16 cellular contexts compared by ENCODE assay signal in the genomic region with DNA sequence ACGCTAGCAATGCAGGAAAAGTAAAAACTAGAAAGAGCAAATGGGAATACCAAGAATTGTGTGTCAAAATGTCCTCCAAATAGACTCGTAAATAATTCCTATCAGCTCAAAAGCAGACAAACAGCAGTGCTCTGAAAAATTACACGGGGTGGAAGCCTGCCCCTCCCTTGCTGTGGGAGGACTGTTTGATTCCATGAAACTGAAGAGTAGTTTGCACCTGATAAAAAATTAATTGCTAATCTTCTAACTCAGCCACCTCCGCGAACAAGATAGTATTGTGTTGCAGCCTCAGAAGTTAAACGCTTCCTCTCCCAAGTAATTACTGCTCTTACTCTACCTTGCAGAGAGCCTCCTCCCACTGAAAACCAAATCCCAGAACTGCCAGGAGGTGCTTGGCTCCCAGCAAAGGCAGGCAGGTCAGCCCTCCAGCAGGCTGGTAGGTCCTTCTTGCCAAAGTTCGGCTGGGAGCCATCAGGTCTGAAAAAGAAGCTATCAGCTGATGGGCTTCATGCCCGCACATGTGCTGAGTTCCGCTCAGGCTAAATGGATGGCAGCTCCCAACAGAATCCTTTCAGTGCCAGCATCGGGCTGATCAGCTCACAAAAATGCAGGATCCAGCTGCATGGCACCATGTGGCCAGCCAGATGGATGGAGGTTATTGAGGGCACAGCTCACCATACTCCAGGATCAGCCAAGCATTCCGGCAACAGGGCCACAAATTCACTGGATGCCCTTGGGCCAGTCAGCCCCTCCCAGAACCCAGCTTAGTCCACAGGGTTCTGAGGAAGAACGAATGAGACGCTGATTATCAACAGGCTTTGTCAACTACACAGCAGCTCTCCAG. TPM values are rescaled to one million over a fixed set of nuclear protein-coding genes. Genes with fewer than 3 reads are reported as not detected.
DNase-seq lines count a peak whose midpoint lies in the region; ATAC-seq lines count a peak whose summit lies in the region.
"Had no signal": no experiment of that assay in that cellular context is flagged by ENCODE, and none has a peak within 500 bp of the region (broad histone marks: within the 10 kb centered on the region; RNA-seq: fewer than 3 reads in every experiment).

No MANE protein-coding gene starts in this region.

- no peak overlapping the region for H3K14ac ChIP-seq in neuronal stem cell (ENCODE audit: low read length)

- no peak overlapping the region for H3K18ac ChIP-seq in neuronal stem cell (ENCODE audit: low read length)

- H2AFZ ChIP-seq in neuronal stem cell (ENCODE audit: low read length), result no peak overlapping the region

- peak overlapping the region; percentile 70 for H4K8ac ChIP-seq in neuronal stem cell (ENCODE audit: low read depth, low read length)

- peak overlapping the region; percentile 4 for H3K23ac ChIP-seq in neuronal stem cell (ENCODE audit: low read depth, low read length, poor library complexity)

- WGBS in neuronal stem cell (ENCODE audit: extremely low coverage in 2 of 2, insufficient read length in 2 of 2, insufficient replicate concordance in 1 of 2), 2 donors, result no CpG with 5 or more reads among the region's 13 CpGs

- H3K4me3 ChIP-seq in neuronal stem cell (ENCODE audit: low read length in 2 of 2), result no peak overlapping the region

- ATAC-seq in esophagus mucosa, result peak; percentile 59
- ATAC-seq in GM21423 (IDR thresholded peaks at IDR 0.05; ENCODE audit: unreplicated experiment), result no peak
- ATAC-seq: activated T-cell treated with anti-CD3 and anti-CD28 coated beads, Interleukin-2, amount 50 U/mL, for 72 hours had no signal

- no peak overlapping the region for H3K9ac ChIP-seq in neuronal stem cell (ENCODE audit: low read depth, low read length, poor library complexity)

- peak; percentile 99 for DNase-seq in DMS 273 (lab: John Stamatoyannopoulos, UW; ENCODE audit: unreplicated experiment)
- DNase-seq in NCI-H2196 treated with DMSO at 0.1 percent for 48 hours (lab: John Stamatoyannopoulos, UW; ENCODE audit: unreplicated experiment), result peak; percentile 58
- DNase-seq in neuronal stem cell (ENCODE audit: low spot score), result no peak
- no peak for DNase-seq in cortex of kidney (lab: John Stamatoyannopoulos, UW)
- DNase-seq in epidermal melanocyte (ENCODE audit: insufficient read length, low spot score), result no peak
- no peak for DNase-seq in T-helper 2 cell
- DNase-seq: activated CD4-positive, CD25-positive, alpha-beta regulatory T cell; activated T-cell treated with anti-CD3 and anti-CD28 coated beads, Interleukin-2, amount 50 U/mL, for 72 hours; aorta; effector CD4-positive, alpha-beta T cell; H7; MM.1S; NK-92 treated with Interleukin-12 subunit alpha and Interleukin-12 subunit beta, amount 100 ng/mL, for 24 hours had no signal

- peaks cover 9 to 15% of the 10 kb centered on the region in 2 donors for H3K9me3 ChIP-seq in neuronal stem cell (replicated peaks in 1 of 2; ENCODE audit: control insufficient read depth in 2 of 2, insufficient read depth in 1 of 2, low read depth in 1 of 2, low read length in 2 of 2)
- H3K9me3 ChIP-seq: neutrophil had no signal

- no peak overlapping the region for H3K4ac ChIP-seq in neuronal stem cell (ENCODE audit: low read length)

- no peak overlapping the region for H2BK120ac ChIP-seq in neuronal stem cell (ENCODE audit: low read depth, low read length)

- H2BK12ac ChIP-seq in neuronal stem cell (ENCODE audit: low read length), result no peak overlapping the region

- H2AK5ac ChIP-seq in neuronal stem cell (ENCODE audit: low read depth, low read length), result no peak overlapping the region

- H3K27me3 ChIP-seq in neuronal stem cell (ENCODE audit: control insufficient read depth in 3 of 3, insufficient read depth in 3 of 3, low read depth in 1 of 3, low read length in 3 of 3), result no peaks in the 10 kb centered on the region
- H3K27me3 ChIP-seq: neutrophil had no signal

- peaks cover 16 to 72% of the 10 kb centered on the region in 2 donors for H3K36me3 ChIP-seq in neuronal stem cell (replicated peaks in 1 of 2; ENCODE audit: control insufficient read depth in 2 of 2, insufficient read depth in 2 of 2, low read length in 2 of 2)

- H2BK15ac ChIP-seq in neuronal stem cell (ENCODE audit: low read length), result no peak overlapping the region

- H2BK5ac ChIP-seq in neuronal stem cell (ENCODE audit: low read length), result no peak overlapping the region

- no peak overlapping the region for H4K91ac ChIP-seq in neuronal stem cell (ENCODE audit: low read depth, low read length, poor library complexity)

- H3K4me1 ChIP-seq in neuronal stem cell (ENCODE audit: control insufficient read depth in 2 of 2, insufficient read depth in 1 of 2, low read depth in 1 of 2, low read length in 2 of 2), result peaks cover 0 to 1% of the 10 kb centered on the region in 2 donors

- H3K4me2 ChIP-seq in neuronal stem cell (ENCODE audit: insufficient read depth, low read length, poor library complexity, severe bottlenecking), result no peak overlapping the region

- no peak overlapping the region for H3K27ac ChIP-seq in neuronal stem cell (replicated peaks; ENCODE audit: low read length)
- H3K27ac ChIP-seq: neutrophil had no signal

- peaks cover 15% of the 10 kb centered on the region for H3K79me1 ChIP-seq in neuronal stem cell (ENCODE audit: low read depth, low read length)

RNA-seq across cellular contexts. Expression of gene MAD1L1, which starts 37.1 kb away (rescaled TPM):
- total RNA-seq in esophagus mucosa, result 23.7 TPM
- polyA plus RNA-seq in neuronal stem cell (2013, experiment 1 of 2), result 20.0 TPM
- polyA plus RNA-seq in neuronal stem cell (2013, experiment 2 of 2), result 18.9 TPM

RNA-seq across cellular contexts. Expression of gene MRM2, which starts 46.4 kb away (rescaled TPM):
- total RNA-seq in esophagus mucosa, result 17.3 TPM
- 21.4 TPM for polyA plus RNA-seq in neuronal stem cell (2013, experiment 1 of 2)
- polyA plus RNA-seq in neuronal stem cell (2013, experiment 2 of 2), result 21.4 TPM

RNA-seq across cellular contexts. Expression of gene NUDT1, which starts 46.4 kb away (rescaled TPM):
- total RNA-seq in esophagus mucosa, result 37.5 TPM
- polyA plus RNA-seq in neuronal stem cell (2013, experiment 1 of 2), result 46.7 TPM
- 46.4 TPM for polyA plus RNA-seq in neuronal stem cell (2013, experiment 2 of 2)

Comparison
In these comparisons a context has a peak if more than half of its experiments do, and no peak if none do; other contexts are left out.
1. DNase-seq: peak in DMS 273 (single experiment) and NCI-H2196 treated with DMSO at 0.1 percent for 48 hours (single experiment); none in neuronal stem cell (single experiment), cortex of kidney (single experiment), epidermal melanocyte (single experiment) and T-helper 2 cell (0 of 5).